In genomic region chr12:83818888-83819287, GRCh38 we compare ENCODE assay signal across 13 cellular contexts.
A peak's percentile ranks its signal among the peaks of the same experiment; 100 is the strongest.
DNase-seq lines count a peak whose midpoint lies in the region; ATAC-seq, FAIRE-seq and TF ChIP-seq lines count a peak whose summit lies in the region.
"Had no signal": no experiment of that assay in that cellular context is flagged by ENCODE, and none has a peak within 500 bp of the region (broad histone marks: within the 10 kb centered on the region; RNA-seq: fewer than 3 reads in every experiment).

No MANE protein-coding gene starts in this region.

- no peaks in the 10 kb centered on the region for H3K9me3 Mint-ChIP-seq in activated T-helper 1 cell treated with anti-CD3 and anti-CD28 coated beads, Interleukin-12 subunit alpha, Interleukin-12 subunit beta, Interleukin-2, Interleukin-4 antibody, amounts not matched to agents 30 ng/mL and 10 ng/mL and 1 ng/mL, durations not matched to agents 14 hours and 24 hours and 36 hours
- H3K9me3 Mint-ChIP-seq: T-cell had no signal

- no peak for TF ChIP-seq CTCF in GM12865 (IDR thresholded peaks at IDR 0.05; ENCODE audit: insufficient read depth, low read depth, low read length, missing control alignments)

- intact Hi-C loops in posterior vena cava (cut with DNase I), result no loop called here
- intact Hi-C loops in activated T-helper 1 cell treated with anti-CD3 and anti-CD28 coated beads, Interleukin-12 subunit alpha, Interleukin-12 subunit beta, Interleukin-2, Interleukin-4 antibody, amounts not matched to agents 30 ng/mL and 10 ng/mL and 1 ng/mL, durations not matched to agents 14 hours and 24 hours and 36 hours (cut with micrococcal nuclease), result no loop called here

- H3K36me3 Mint-ChIP-seq in activated T-helper 1 cell treated with anti-CD3 and anti-CD28 coated beads, Interleukin-12 subunit alpha, Interleukin-12 subunit beta, Interleukin-2, Interleukin-4 antibody, amounts not matched to agents 30 ng/mL and 10 ng/mL and 1 ng/mL, durations not matched to agents 14 hours and 24 hours and 36 hours (ENCODE audit: low read depth), result no peaks in the 10 kb centered on the region
- H3K36me3 Mint-ChIP-seq: T-cell had no signal

- H3K4me3 Mint-ChIP-seq in activated T-helper 1 cell treated with anti-CD3 and anti-CD28 coated beads, Interleukin-12 subunit alpha, Interleukin-12 subunit beta, Interleukin-2, Interleukin-4 antibody, amounts not matched to agents 30 ng/mL and 10 ng/mL and 1 ng/mL, durations not matched to agents 14 hours and 24 hours and 36 hours, result no peak overlapping the region
- H3K4me3 Mint-ChIP-seq: T-cell had no signal

- H3K27me3 Mint-ChIP-seq in activated T-helper 1 cell treated with anti-CD3 and anti-CD28 coated beads, Interleukin-12 subunit alpha, Interleukin-12 subunit beta, Interleukin-2, Interleukin-4 antibody, amounts not matched to agents 30 ng/mL and 10 ng/mL and 1 ng/mL, durations not matched to agents 14 hours and 24 hours and 36 hours (ENCODE audit: insufficient read depth), result no peaks in the 10 kb centered on the region
- H3K27me3 Mint-ChIP-seq: T-cell had no signal

- no peak overlapping the region for H3K27ac Mint-ChIP-seq in activated T-helper 1 cell treated with anti-CD3 and anti-CD28 coated beads, Interleukin-12 subunit alpha, Interleukin-12 subunit beta, Interleukin-2, Interleukin-4 antibody, amounts not matched to agents 30 ng/mL and 10 ng/mL and 1 ng/mL, durations not matched to agents 14 hours and 24 hours and 36 hours
- H3K27ac Mint-ChIP-seq: T-cell had no signal

- no peak overlapping the region for H3K4me3 ChIP-seq in GM12865 (ENCODE audit: low read depth, low read length)
- H3K4me3 ChIP-seq: ascending aorta had no signal

- ATAC-seq in SK-N-SH treated with all-trans-retinoic acid at 6 μM for 48 hours, result peak; percentile 97
- ATAC-seq: left lobe of liver, T-cell had no signal

- H3K4me1 Mint-ChIP-seq in activated T-helper 1 cell treated with anti-CD3 and anti-CD28 coated beads, Interleukin-12 subunit alpha, Interleukin-12 subunit beta, Interleukin-2, Interleukin-4 antibody, amounts not matched to agents 30 ng/mL and 10 ng/mL and 1 ng/mL, durations not matched to agents 14 hours and 24 hours and 36 hours (ENCODE audit: low read depth), result no peaks in the 10 kb centered on the region
- H3K4me1 Mint-ChIP-seq: T-cell had no signal

- FAIRE-seq in HTR-8/SVneo (lab: Jason Lieb, UNC), result no peak

- DNase-seq in GM12865 (ENCODE audit: low read depth), result peak; percentile 3
- DNase-seq in fibroblast of peridontal ligament (ENCODE audit: extremely low read depth), result peak; percentile 12
- peak; percentile 83 for DNase-seq in posterior vena cava (ENCODE audit: low spot score)
- no peak for DNase-seq in stimulated activated CD4-positive, alpha-beta T cell treated with anti-CD3 and anti-CD28 coated beads, Interleukin-4, amount 100 ng/mL, for 24 hours
- no peak for DNase-seq in KG1 (lab: John Stamatoyannopoulos, UW)
- DNase-seq in HTR-8/SVneo (ENCODE audit: insufficient read length, low spot score), result no peak
- no peak for DNase-seq in activated T-helper 1 cell treated with anti-CD3 and anti-CD28 coated beads, Interleukin-12 subunit alpha, Interleukin-12 subunit beta, Interleukin-2, Interleukin-4 antibody, amounts not matched to agents 30 ng/mL and 10 ng/mL and 1 ng/mL, durations not matched to agents 14 hours and 24 hours and 36 hours (ENCODE audit: low spot score)
- DNase-seq: activated CD4-positive, alpha-beta T cell treated with anti-CD3 and anti-CD28 coated beads for 4 hours; glutamatergic neuron; T-cell had no signal

TF ChIP-seq in SK-N-SH treated with all-trans-retinoic acid at 6 μM for 48 hours, 23 proteins besides CTCF, POLR2A, EP300 and RAD21:
- no peak for TF ChIP-seq ZNF565 (CRISPR knock-in tag; conservative IDR thresholded peaks at IDR 0.05; ENCODE audit: low read depth)
- TF ChIP-seq ISL1 (CRISPR knock-in tag; IDR thresholded peaks at IDR 0.05), result peak; percentile 81

Comparison
In these comparisons a context has a peak if more than half of its experiments do, and no peak if none do; other contexts are left out.
1. DNase-seq: peak in GM12865 (single experiment), fibroblast of peridontal ligament (single experiment) and posterior vena cava (single experiment); none in stimulated activated CD4-positive, alpha-beta T cell treated with anti-CD3 and anti-CD28 coated beads, Interleukin-4, amount 100 ng/mL, for 24 hours (single experiment), KG1 (single experiment), HTR-8/SVneo (single experiment) and activated T-helper 1 cell treated with anti-CD3 and anti-CD28 coated beads, Interleukin-12 subunit alpha, Interleukin-12 subunit beta, Interleukin-2, Interleukin-4 antibody, amounts not matched to agents 30 ng/mL and 10 ng/mL and 1 ng/mL, durations not matched to agents 14 hours and 24 hours and 36 hours (single experiment).